1 cellular context compared by ENCODE assay signal in genomic region chr12:9742665-9743064, GRCh38.
TF ChIP-seq lines count a peak whose summit lies in the region.

No MANE protein-coding gene starts in this region.

TF ChIP-seq in GM12878, 131 proteins besides CTCF, POLR2A, EP300 and RAD21 (continued from another document):
- TF ChIP-seq SMAD1 (IDR thresholded peaks at IDR 0.05; ENCODE audit: low read depth, partially characterized antibody) (no peak), WRNIP1 (IDR thresholded peaks at IDR 0.05; ENCODE audit: borderline replicate concordance, low read depth, low read length) (no peak)
